Comparison of ENCODE assay signal across 8 cellular contexts in genomic region chr16:2751577-2752034, GRCh38. TPM values are rescaled to one million over a fixed set of nuclear protein-coding genes. Genes with fewer than 3 reads are reported as not detected.
A peak's percentile ranks its signal among the peaks of the same experiment; 100 is the strongest.
DNase-seq lines count a peak whose midpoint lies in the region; ATAC-seq and TF ChIP-seq lines count a peak whose summit lies in the region.

No MANE protein-coding gene starts in this region.

- intact Hi-C loops in Caco-2 (cut with micrococcal nuclease; ENCODE audit: unreplicated experiment) = loop anchor here (1.0 to 5.0 kb wide), 2 partner anchors 30 to 106 kb away; partner anchors contain the start of gene PRSS22

- BruUV-seq in Caco-2 (replicated peaks; lab: Mats Ljungman, UMichigan) = TSS peak; percentile 86

- no CpG with 5 or more reads among the region's 23 CpGs for WGBS in iPS DF 6.9 (ENCODE audit: insufficient coverage, insufficient read length)

- no peak for TF ChIP-seq CTCF in Caco-2 (IDR thresholded peaks at IDR 0.05; ENCODE audit: insufficient read depth in 1 of 2, low read depth in 1 of 2, low read length in 1 of 2, severe bottlenecking in 1 of 2, unreplicated experiment in 1 of 2)

- H3K27me3 ChIP-seq in Caco-2 (replicated peaks; ENCODE audit: control insufficient read depth, insufficient read depth, low read length) = no peaks in the 10 kb centered on the region
- no peaks in the 10 kb centered on the region for H3K27me3 ChIP-seq in iPS DF 6.9 (ENCODE audit: control insufficient read depth, insufficient read depth, low read length)

- H3K27me3 Mint-ChIP-seq in Caco-2 (ENCODE audit: insufficient read depth, unreplicated experiment) = no peaks in the 10 kb centered on the region
- H3K27me3 Mint-ChIP-seq in activated T-helper 17 cell treated with anti-CD3 and anti-CD28 coated beads, Interleukin-2, amount 50 U/mL, for 72 hours = no peaks in the 10 kb centered on the region

- peak overlapping the region; percentile 78 for H3K4me3 Mint-ChIP-seq in Caco-2 (ENCODE audit: unreplicated experiment)
- H3K4me3 Mint-ChIP-seq in activated T-helper 17 cell treated with anti-CD3 and anti-CD28 coated beads, Interleukin-2, amount 50 U/mL, for 72 hours = peak overlapping the region; percentile 95

- POLR2A ChIA-PET in Caco-2 (lab: Charles Lee) = interaction anchor here (1.2 to 2.4 kb wide), 6 partner anchors 13 to 69 kb away, joined by 3 to 13 read pairs (median 6); partner anchors contain the start of genes ELOB and KCTD5

- H3K27ac Mint-ChIP-seq in Caco-2 (ENCODE audit: unreplicated experiment) = peak overlapping the region; percentile 97
- H3K27ac Mint-ChIP-seq in activated T-helper 17 cell treated with anti-CD3 and anti-CD28 coated beads, Interleukin-2, amount 50 U/mL, for 72 hours = peak overlapping the region; percentile 98

- H3K9me3 Mint-ChIP-seq in Caco-2 (ENCODE audit: unreplicated experiment) = no peaks in the 10 kb centered on the region
- H3K9me3 Mint-ChIP-seq in activated T-helper 17 cell treated with anti-CD3 and anti-CD28 coated beads, Interleukin-2, amount 50 U/mL, for 72 hours = no peaks in the 10 kb centered on the region

- H3K36me3 Mint-ChIP-seq in Caco-2 (ENCODE audit: insufficient read depth, unreplicated experiment) = peaks cover 57% of the 10 kb centered on the region
- H3K36me3 Mint-ChIP-seq in activated T-helper 17 cell treated with anti-CD3 and anti-CD28 coated beads, Interleukin-2, amount 50 U/mL, for 72 hours (ENCODE audit: low read depth) = peaks cover 54% of the 10 kb centered on the region

- CTCF ChIA-PET in Caco-2 (lab: Charles Lee) = no interaction called here

- no peak overlapping the region for H3K27ac ChIP-seq in iPS DF 6.9 (ENCODE audit: low read length)

- H3K9me3 ChIP-seq in Caco-2 (no peaks in the 10 kb centered on the region), iPS DF 6.9 (ENCODE audit: control insufficient read depth, insufficient read depth, low read length) (no peaks in the 10 kb centered on the region)

- H3K4me1 Mint-ChIP-seq in Caco-2 (ENCODE audit: low read depth, unreplicated experiment) = peaks cover 26% of the 10 kb centered on the region
- H3K4me1 Mint-ChIP-seq in activated T-helper 17 cell treated with anti-CD3 and anti-CD28 coated beads, Interleukin-2, amount 50 U/mL, for 72 hours = peaks cover 32% of the 10 kb centered on the region

- DNase-seq in Caco-2 (peak; percentile 87 to 88), Kasumi-1 (lab: John Stamatoyannopoulos, UW) (peak; percentile 38 to 41), iPS DF 6.9 (ENCODE audit: low read depth, low spot score) (peak; percentile 60)
- DNase-seq in stimulated activated naive CD8-positive, alpha-beta T cell treated with anti-CD3 and anti-CD28 coated beads, Interleukin-15, Interleukin-2, amounts not matched to agents 100 U/mL and 50 U/mL, for 24 hours = no peak
- DNase-seq in activated CD4-positive, alpha-beta T cell treated with anti-CD3 and anti-CD28 coated beads for 4 hours = no peak

- ATAC-seq in GM19397 (IDR thresholded peaks at IDR 0.05; ENCODE audit: unreplicated experiment) (peak; percentile 38), HG02973 (IDR thresholded peaks at IDR 0.05; ENCODE audit: unreplicated experiment) (no peak)
- peak; percentile 57 for ATAC-seq in activated T-helper 17 cell treated with anti-CD3 and anti-CD28 coated beads, Interleukin-2, amount 50 U/mL, for 72 hours (replicated peaks)
- ATAC-seq in stimulated activated naive CD8-positive, alpha-beta T cell treated with anti-CD3 and anti-CD28 coated beads, Interleukin-15, Interleukin-2, amounts not matched to agents 100 U/mL and 50 U/mL, for 24 hours = peak; percentile 25

- H3K36me3 ChIP-seq in Caco-2 (ENCODE audit: control insufficient read depth, insufficient read depth, low read length) = no peaks in the 10 kb centered on the region; the same call in 1 of the 2 replicates
- H3K36me3 ChIP-seq in iPS DF 6.9 (ENCODE audit: control insufficient read depth, insufficient read depth, low read length) = 0 out of 2 replicates have a peak, but pooled peaks cover 5% of the 10 kb centered on the region

- H3K4me1 ChIP-seq in Caco-2 = peaks cover 8% of the 10 kb centered on the region; the same call in 1 of the 2 replicates
- H3K4me1 ChIP-seq in iPS DF 6.9 (ENCODE audit: control insufficient read depth, insufficient read depth, low read length) = no peaks in the 10 kb centered on the region

- H3K4me3 ChIP-seq in Caco-2 (ENCODE audit: low read depth, low read length) (peak overlapping the region; percentile 75), iPS DF 6.9 (ENCODE audit: low read length) (peak overlapping the region; percentile 75; the same call in 1 of the 2 replicates)

RNA-seq across cellular contexts. Expression of gene SRRM2, which starts 0.8 kb away (rescaled TPM):
- 332 and 382 TPM in 2 replicates for total RNA-seq in Caco-2 (2022)
- total RNA-seq in activated T-helper 17 cell treated with anti-CD3 and anti-CD28 coated beads, Interleukin-2, amount 50 U/mL, for 72 hours = 100 to 1,000 TPM; 553 to 810 TPM

RNA-seq across cellular contexts. Expression of gene ELOB, which starts 25.5 kb away (rescaled TPM):
- 175 and 184 TPM in 2 replicates for total RNA-seq in Caco-2 (2022)
- total RNA-seq in activated T-helper 17 cell treated with anti-CD3 and anti-CD28 coated beads, Interleukin-2, amount 50 U/mL, for 72 hours = 100 to 1,000 TPM; 160 to 280 TPM

RNA-seq across cellular contexts. Expression of gene PRSS27, which starts 31.6 kb away (rescaled TPM):
- total RNA-seq in Caco-2 (2022) = 0.72 and 1.1 TPM in 2 replicates
- total RNA-seq in activated T-helper 17 cell treated with anti-CD3 and anti-CD28 coated beads, Interleukin-2, amount 50 U/mL, for 72 hours = 1 to 10 TPM; 2.2 to 2.9 TPM

RNA-seq across cellular contexts. Expression of gene PRSS33, which starts 35.8 kb away (rescaled TPM):
- not detected in 2 replicates for total RNA-seq in Caco-2 (2022)
- total RNA-seq in activated T-helper 17 cell treated with anti-CD3 and anti-CD28 coated beads, Interleukin-2, amount 50 U/mL, for 72 hours = not detected

RNA-seq across cellular contexts. Expression of gene PRSS41, which starts 46.7 kb away (rescaled TPM):
- not detected in 2 replicates for total RNA-seq in Caco-2 (2022)
- total RNA-seq in activated T-helper 17 cell treated with anti-CD3 and anti-CD28 coated beads, Interleukin-2, amount 50 U/mL, for 72 hours = not detected

Comparison
In these comparisons a context has a peak if more than half of its experiments do, and no peak if none do; other contexts are left out.
1. DNase-seq: peak in Caco-2 (2 of 2), Kasumi-1 (2 of 2) and iPS DF 6.9 (single experiment); none in stimulated activated naive CD8-positive, alpha-beta T cell treated with anti-CD3 and anti-CD28 coated beads, Interleukin-15, Interleukin-2, amounts not matched to agents 100 U/mL and 50 U/mL, for 24 hours (single experiment) and activated CD4-positive, alpha-beta T cell treated with anti-CD3 and anti-CD28 coated beads for 4 hours (0 of 2).